9 cellular contexts compared by ENCODE assay signal in the genomic region with DNA sequence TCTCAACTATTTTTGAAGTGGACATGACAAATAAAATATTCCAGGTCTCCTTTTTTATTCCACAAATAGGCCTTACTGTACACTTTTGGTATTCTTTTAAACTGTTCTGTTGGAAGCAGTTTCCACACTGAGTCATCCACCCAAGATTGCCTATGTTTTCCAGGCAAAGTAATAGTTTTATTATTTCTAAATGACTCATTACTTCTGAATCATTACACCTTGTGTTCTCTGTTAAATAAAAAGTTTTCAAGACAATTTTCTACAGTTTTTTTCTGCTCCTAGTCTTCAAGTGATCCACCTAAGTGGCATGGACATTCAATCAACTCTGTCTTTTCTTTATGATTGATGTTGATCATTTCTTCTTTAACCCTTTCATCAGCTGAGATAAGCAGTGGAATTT. TPM values are rescaled to one million over a fixed set of nuclear protein-coding genes. Genes with fewer than 3 reads are reported as not detected.
DNase-seq lines count a peak whose midpoint lies in the region; ATAC-seq and TF ChIP-seq lines count a peak whose summit lies in the region.
"Had no signal": no experiment of that assay in that cellular context is flagged by ENCODE, and none has a peak within 500 bp of the region (broad histone marks: within the 10 kb centered on the region; RNA-seq: fewer than 3 reads in every experiment).

No MANE protein-coding gene starts in this region.

- no peaks in the 10 kb centered on the region for H3F3A ChIP-seq in neural progenitor cell (ENCODE audit: low read depth)

- H3K9me3 Mint-ChIP-seq in neural progenitor cell: no peaks in the 10 kb centered on the region

- TF ChIP-seq EP300 in gastroesophageal sphincter (IDR thresholded peaks at IDR 0.05): no peak

- H3K36me3 Mint-ChIP-seq in neural progenitor cell: no peaks in the 10 kb centered on the region

- no peak overlapping the region for H3K4me2 ChIP-seq in neural progenitor cell

- POLR2A ChIA-PET in HEK293 (lab: Yijun Ruan, JAX): no interaction called here

- H3K9me3 ChIP-seq in HEK293 (ENCODE audit: control insufficient read depth, insufficient read depth, low read depth, low read length) (no peaks in the 10 kb centered on the region), gastroesophageal sphincter (no peaks in the 10 kb centered on the region), thoracic aorta (no peaks in the 10 kb centered on the region), neural progenitor cell (ENCODE audit: low read depth) (no peaks in the 10 kb centered on the region)
- H3K9me3 ChIP-seq: colonic mucosa, ovary had no signal

- no peak for TF ChIP-seq CTCF in HEK293 (tag by site-specific recombination; IDR thresholded peaks at IDR 0.05)
- no peak for TF ChIP-seq CTCF in gastroesophageal sphincter (IDR thresholded peaks at IDR 0.05)
- no peak for TF ChIP-seq CTCF in thoracic aorta (IDR thresholded peaks at IDR 0.05)
- TF ChIP-seq CTCF in neural progenitor cell (IDR thresholded peaks at IDR 0.05): no peak

- H3K4me3 ChIP-seq in HEK293 (ENCODE audit: low read depth, low read length): no peak overlapping the region
- no peak overlapping the region for H3K4me3 ChIP-seq in gastroesophageal sphincter
- no peak overlapping the region for H3K4me3 ChIP-seq in thoracic aorta
- no peak overlapping the region for H3K4me3 ChIP-seq in neural progenitor cell
- H3K4me3 ChIP-seq: colonic mucosa, ovary had no signal

- no peaks in the 10 kb centered on the region for H3K27me3 Mint-ChIP-seq in neural progenitor cell (ENCODE audit: insufficient read depth, low read depth)

- no peaks in the 10 kb centered on the region for H3K27me3 ChIP-seq in gastroesophageal sphincter
- no peaks in the 10 kb centered on the region for H3K27me3 ChIP-seq in thoracic aorta (replicated peaks; ENCODE audit: insufficient read depth)
- H3K27me3 ChIP-seq in neural progenitor cell: no peaks in the 10 kb centered on the region
- H3K27me3 ChIP-seq: colonic mucosa, ovary had no signal

- ATAC-seq in gastroesophageal sphincter (peak; percentile 70), thoracic aorta (ENCODE audit: insufficient number of reproducible peaks, low FRiP score, low read depth) (peak; percentile 77), HG03280 (IDR thresholded peaks at IDR 0.05; ENCODE audit: unreplicated experiment) (no peak), HG02970 (IDR thresholded peaks at IDR 0.05; ENCODE audit: low FRiP score, unreplicated experiment) (no peak)

- H3K36me3 ChIP-seq in HEK293 (ENCODE audit: control insufficient read depth in 2 of 2, insufficient read depth in 1 of 2, low read length in 2 of 2) (no peaks in the 10 kb centered on the region), gastroesophageal sphincter (no peaks in the 10 kb centered on the region), thoracic aorta (no peaks in the 10 kb centered on the region), neural progenitor cell (no peaks in the 10 kb centered on the region)
- H3K36me3 ChIP-seq: colonic mucosa, ovary had no signal

- no peak for TF ChIP-seq POLR2A in gastroesophageal sphincter (IDR thresholded peaks at IDR 0.05)

- no peak overlapping the region for H3K9ac ChIP-seq in neural progenitor cell

- 0 out of 2 replicates have a peak, but pooled peaks cover 2% of the 10 kb centered on the region for H3K4me1 ChIP-seq in HEK293 (ENCODE audit: control insufficient read depth, insufficient read depth, low read length)
- H3K4me1 ChIP-seq in gastroesophageal sphincter: peaks cover 0 to 71% (median 6%) of the 10 kb centered on the region in 3 donors
- peaks cover 29 to 69% of the 10 kb centered on the region in 2 donors for H3K4me1 ChIP-seq in thoracic aorta (ENCODE audit: control insufficient read depth in 1 of 2, low read depth in 2 of 2)
- peaks cover 6% of the 10 kb centered on the region for H3K4me1 ChIP-seq in neural progenitor cell
- H3K4me1 ChIP-seq: colonic mucosa had no signal

- no peak overlapping the region for H2AFZ ChIP-seq in neural progenitor cell (replicated peaks)

- H3K27ac ChIP-seq in HEK293 (ENCODE audit: extremely low read depth, low read depth, low read length) (no peak overlapping the region), gastroesophageal sphincter (peak overlapping the region in 3 of 4 donors; percentile 15 to 65 (median 54)), thoracic aorta (peak overlapping the region; percentile 50 to 75), neural progenitor cell (no peak overlapping the region)
- H3K27ac ChIP-seq: colonic mucosa, ovary had no signal

- peaks cover 39% of the 10 kb centered on the region for H3K79me2 ChIP-seq in neural progenitor cell (ENCODE audit: low read depth)

- no peak overlapping the region for H3K4me3 Mint-ChIP-seq in neural progenitor cell

- H3K4me1 Mint-ChIP-seq in neural progenitor cell: no peaks in the 10 kb centered on the region

- CTCF ChIA-PET in HEK293 (lab: Yijun Ruan, JAX): no interaction called here

- DNase-seq in amniotic epithelial cell (ENCODE audit: low read depth): peak; percentile 74
- peak; percentile 8 for DNase-seq in thoracic aorta (ENCODE audit: low spot score)
- no peak for DNase-seq in neural progenitor cell (ENCODE audit: low spot score)
- DNase-seq: colonic mucosa, ovary had no signal

- H4K20me1 ChIP-seq in neural progenitor cell (ENCODE audit: low read depth): peaks cover 14% of the 10 kb centered on the region

- H3K27ac Mint-ChIP-seq in neural progenitor cell: no peak overlapping the region

TF ChIP-seq in HEK293, 187 proteins besides CTCF, POLR2A, EP300 and RAD21:
- TF ChIP-seq, protein P1, sequence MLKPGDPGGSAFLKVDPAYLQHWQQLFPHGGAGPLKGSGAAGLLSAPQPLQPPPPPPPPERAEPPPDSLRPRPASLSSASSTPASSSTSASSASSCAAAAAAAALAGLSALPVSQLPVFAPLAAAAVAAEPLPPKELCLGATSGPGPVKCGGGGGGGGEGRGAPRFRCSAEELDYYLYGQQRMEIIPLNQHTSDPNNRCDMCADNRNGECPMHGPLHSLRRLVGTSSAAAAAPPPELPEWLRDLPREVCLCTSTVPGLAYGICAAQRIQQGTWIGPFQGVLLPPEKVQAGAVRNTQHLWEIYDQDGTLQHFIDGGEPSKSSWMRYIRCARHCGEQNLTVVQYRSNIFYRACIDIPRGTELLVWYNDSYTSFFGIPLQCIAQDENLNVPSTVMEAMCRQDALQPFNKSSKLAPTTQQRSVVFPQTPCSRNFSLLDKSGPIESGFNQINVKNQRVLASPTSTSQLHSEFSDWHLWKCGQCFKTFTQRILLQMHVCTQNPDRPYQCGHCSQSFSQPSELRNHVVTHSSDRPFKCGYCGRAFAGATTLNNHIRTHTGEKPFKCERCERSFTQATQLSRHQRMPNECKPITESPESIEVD (tag by site-specific recombination; IDR thresholded peaks at IDR 0.05): peak; percentile 57
- peak; percentile 35; the same call in 1 of the 2 replicates for TF ChIP-seq ZNF366 (tag by site-specific recombination; conservative IDR thresholded peaks at IDR 0.05)
- peak; percentile 38 for TF ChIP-seq FEZF1 (tag by site-specific recombination; IDR thresholded peaks at IDR 0.05)
- TF ChIP-seq ZNF621 (tag by site-specific recombination; IDR thresholded peaks at IDR 0.05): no peak

RNA-seq across cellular contexts. Expression of a gene that starts 26.5 kb away (rescaled TPM):
- 10 to 100 TPM; 22.5 to 31.8 (median 27.8) TPM for total RNA-seq in gastroesophageal sphincter
- total RNA-seq in thoracic aorta: 10 to 100 TPM in 1 of 2 donors, 1 to 10 TPM in 1; 6.8 to 18.0 TPM
- 24.1 and 41.5 TPM in 2 replicates for total RNA-seq in neural progenitor cell (ENCODE audit: low replicate concordance)

Comparison
In these comparisons a context has a peak if more than half of its experiments do, and no peak if none do; other contexts are left out.
1. H3K27ac ChIP-seq: peak in gastroesophageal sphincter (3 of 4) and thoracic aorta (2 of 2); none in HEK293 (single experiment) and neural progenitor cell (single experiment).
2. ATAC-seq: peak in gastroesophageal sphincter (single experiment) and thoracic aorta (single experiment); none in HG03280 (single experiment) and HG02970 (single experiment).